ENCODE assay signal across 8 cellular contexts in the genomic region with DNA sequence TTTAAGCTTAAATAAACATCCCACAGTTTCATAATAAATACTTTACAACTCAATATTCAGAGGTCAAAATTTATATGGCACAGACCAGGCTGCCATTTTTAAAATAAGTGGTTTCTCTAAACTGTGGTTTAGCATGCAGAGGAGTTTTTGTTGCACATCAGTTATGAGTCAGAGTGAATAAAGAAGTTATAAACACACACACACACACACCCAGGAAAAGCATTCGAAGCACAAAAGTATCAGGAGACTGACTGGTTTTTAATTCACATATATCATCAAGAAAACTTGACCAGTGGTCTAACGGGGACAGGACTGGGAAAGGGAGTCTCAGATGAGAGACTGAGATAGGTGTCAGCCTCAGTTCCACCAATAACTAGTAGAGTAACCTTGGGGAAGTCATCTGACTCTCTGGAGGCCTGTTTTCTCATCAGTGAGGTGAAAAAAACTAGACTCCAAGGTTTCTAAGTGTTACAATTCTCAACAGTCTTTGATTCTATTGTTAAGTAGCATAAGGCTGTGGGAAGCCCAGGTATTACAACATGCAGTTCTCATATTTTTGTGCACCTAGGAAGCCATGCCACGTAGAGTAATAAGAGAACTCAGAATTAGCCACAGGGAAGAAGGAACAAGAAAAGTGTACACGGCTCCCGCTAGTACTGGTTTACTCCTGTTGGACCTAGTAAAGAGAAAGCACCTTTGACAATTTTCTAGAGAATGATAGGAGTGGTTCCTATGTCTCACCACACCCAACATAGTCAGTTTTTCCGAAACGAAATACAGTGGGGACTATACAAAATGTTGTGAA. TPM values are rescaled to one million over a fixed set of nuclear protein-coding genes. Genes with fewer than 3 reads are reported as not detected.
A peak's percentile ranks its signal among the peaks of the same experiment; 100 is the strongest.
DNase-seq lines count a peak whose midpoint lies in the region; ATAC-seq, FAIRE-seq and TF ChIP-seq lines count a peak whose summit lies in the region.

No MANE protein-coding gene starts in this region.

- TF ChIP-seq CTCF in GM10266 (IDR thresholded peaks at IDR 0.05; ENCODE audit: control insufficient read depth, insufficient read depth, low read depth, missing control alignments) (no peak), gastroesophageal sphincter (IDR thresholded peaks at IDR 0.05) (no peak), stomach (IDR thresholded peaks at IDR 0.05) (no peak)

- peaks cover 16% of the 10 kb centered on the region for H3K36me3 Mint-ChIP-seq in activated T-cell treated with anti-CD3 and anti-CD28 coated beads, Interleukin-2, amount 50 U/mL, for 4 hours (ENCODE audit: insufficient read depth)

- H3K27me3 Mint-ChIP-seq in activated T-cell treated with anti-CD3 and anti-CD28 coated beads, Interleukin-2, amount 50 U/mL, for 4 hours (ENCODE audit: low read depth), result no peaks in the 10 kb centered on the region

- 27 to 29% methylated on average over 5 to 7 of the region's 7 CpGs for WGBS in gastroesophageal sphincter (ENCODE audit: low coverage in 1 of 2), 2 donors
- WGBS in stomach, 5 donors, result 23 to 41% (median 33%) methylated on average over 7 of the region's 7 CpGs

- no peak overlapping the region for H2AFZ ChIP-seq in Karpas-422 (ENCODE audit: low read length)

- DNase-seq in GM10266 (ENCODE audit: extremely low spot score) (peak; percentile 68), Karpas-422 (no peak), stomach (no peak), frontal cortex (ENCODE audit: low spot score in 2 of 2) (no peak), NCI-H2171 (lab: John Stamatoyannopoulos, UW) (no peak)
- peak; percentile 13 for DNase-seq in activated T-cell treated with anti-CD3 and anti-CD28 coated beads, Interleukin-2, amount 50 U/mL, for 4 hours

- intact Hi-C loops in stomach (cut with DNase I; ENCODE audit: low total_unique reads), result no loop called here

- H3K4me1 ChIP-seq in Karpas-422 (ENCODE audit: low read length), result peaks cover 39% of the 10 kb centered on the region
- H3K4me1 ChIP-seq in gastroesophageal sphincter, result peaks cover 8 to 89% (median 33%) of the 10 kb centered on the region in 3 donors
- H3K4me1 ChIP-seq in stomach, result peaks cover 36 to 89% (median 62%) of the 10 kb centered on the region in 4 donors

- H3K36me3 ChIP-seq in Karpas-422 (ENCODE audit: insufficient read depth, low read length), result peaks cover 37% of the 10 kb centered on the region
- H3K36me3 ChIP-seq in gastroesophageal sphincter, result no peaks in the 10 kb centered on the region
- no peaks in the 10 kb centered on the region for H3K36me3 ChIP-seq in stomach

- H4K20me1 ChIP-seq in Karpas-422 (ENCODE audit: insufficient read depth, low read depth, low read length), result peaks cover 16% of the 10 kb centered on the region

- H3K9ac ChIP-seq in Karpas-422 (ENCODE audit: low read length), result no peak overlapping the region

- H3K9me3 Mint-ChIP-seq in activated T-cell treated with anti-CD3 and anti-CD28 coated beads, Interleukin-2, amount 50 U/mL, for 4 hours, result peaks cover 3% of the 10 kb centered on the region

- no peak for TF ChIP-seq EP300 in gastroesophageal sphincter (IDR thresholded peaks at IDR 0.05)
- no peak for TF ChIP-seq EP300 in stomach (IDR thresholded peaks at IDR 0.05)

- peak overlapping the region; percentile 30 for H3K4me2 ChIP-seq in Karpas-422 (ENCODE audit: low read depth, low read length, poor library complexity, severe bottlenecking)

- H3K4me1 Mint-ChIP-seq in activated T-cell treated with anti-CD3 and anti-CD28 coated beads, Interleukin-2, amount 50 U/mL, for 4 hours (ENCODE audit: low read depth), result peaks cover 77% of the 10 kb centered on the region

- ATAC-seq in activated T-cell treated with anti-CD3 and anti-CD28 coated beads, Interleukin-2, amount 50 U/mL, for 4 hours, result peak; percentile 56 to 59
- ATAC-seq in gastroesophageal sphincter (peak; percentile 33), HG03457 (IDR thresholded peaks at IDR 0.05; ENCODE audit: unreplicated experiment) (no peak)

- H3K4me3 Mint-ChIP-seq in activated T-cell treated with anti-CD3 and anti-CD28 coated beads, Interleukin-2, amount 50 U/mL, for 4 hours, result peak overlapping the region; percentile 92

- peaks cover 99% of the 10 kb centered on the region for H3K79me2 ChIP-seq in Karpas-422 (ENCODE audit: low read length)

- no peak for FAIRE-seq in frontal cortex (lab: Jason Lieb, UNC)

- no peaks in the 10 kb centered on the region for H3K9me2 ChIP-seq in Karpas-422 (replicated peaks; ENCODE audit: insufficient read depth, low read length)

- H3K27ac ChIP-seq in Karpas-422 (ENCODE audit: low read length) (peak overlapping the region; percentile 24), gastroesophageal sphincter (peak overlapping the region in 3 of 4 donors; percentile 38 to 76 (median 64)), stomach (peak overlapping the region in 4 of 5 donors; percentile 4 to 90 (median 71))

- H3K4me3 ChIP-seq in Karpas-422 (ENCODE audit: low read length) (no peak overlapping the region), gastroesophageal sphincter (no peak overlapping the region), stomach (no peak overlapping the region)

- H3K9me3 ChIP-seq in Karpas-422 (ENCODE audit: low read length), result peaks cover 5% of the 10 kb centered on the region
- H3K9me3 ChIP-seq in gastroesophageal sphincter, result no peaks in the 10 kb centered on the region
- no peaks in the 10 kb centered on the region for H3K9me3 ChIP-seq in stomach

- no peaks in the 10 kb centered on the region for H3K27me3 ChIP-seq in Karpas-422 (ENCODE audit: low read length)
- H3K27me3 ChIP-seq in gastroesophageal sphincter, result no peaks in the 10 kb centered on the region
- no peaks in the 10 kb centered on the region for H3K27me3 ChIP-seq in stomach

- TF ChIP-seq POLR2A in gastroesophageal sphincter (IDR thresholded peaks at IDR 0.05) (no peak), stomach (IDR thresholded peaks at IDR 0.05) (no peak)

RNA-seq across cellular contexts. Expression of a gene that starts 5.2 kb away (rescaled TPM):
- 16.1 and 27.4 TPM in 2 replicates for total RNA-seq in Karpas-422 (2014; rRNA removed; shearing (Covaris generic); ENCODE audit: low replicate concordance)
- 10 to 100 TPM; 74.2 to 76.4 (median 74.4) TPM for total RNA-seq in activated T-cell treated with anti-CD3 and anti-CD28 coated beads, Interleukin-2, amount 50 U/mL, for 4 hours
- 10 to 100 TPM; 37.5 to 48.6 (median 41.9) TPM for total RNA-seq in gastroesophageal sphincter
- total RNA-seq in stomach, result 10 to 100 TPM; 14.6 to 46.4 (median 31.0) TPM
- 10 to 100 TPM in 1 of 3 donors, 1 to 10 TPM in 2; 8.2 to 10.7 (median 8.3) TPM for polyA plus RNA-seq in stomach
- total RNA-seq in frontal cortex, result 8.2 TPM

RNA-seq across cellular contexts. Expression of a gene that starts 36.0 kb away (rescaled TPM):
- total RNA-seq in Karpas-422 (2014; rRNA removed; shearing (Covaris generic); ENCODE audit: low replicate concordance), result 31.0 and 31.3 TPM in 2 replicates
- total RNA-seq in activated T-cell treated with anti-CD3 and anti-CD28 coated beads, Interleukin-2, amount 50 U/mL, for 4 hours, result 1 to 10 TPM; 3.5 to 4.4 (median 3.6) TPM
- total RNA-seq in gastroesophageal sphincter (10 to 100 TPM; 19.4 to 32.5 (median 30.5) TPM), stomach (10 to 100 TPM in 4 of 5 donors, 1 to 10 TPM in 1; 5.3 to 60.0 (median 17.1) TPM), frontal cortex (35.9 TPM)
- 10 to 100 TPM in 2 of 3 donors, 1 to 10 TPM in 1; 8.2 to 19.7 (median 10.1) TPM for polyA plus RNA-seq in stomach

Comparison
In these comparisons a context has a peak if more than half of its experiments do, and no peak if none do; other contexts are left out.
1. DNase-seq: peak in GM10266 (single experiment) and activated T-cell treated with anti-CD3 and anti-CD28 coated beads, Interleukin-2, amount 50 U/mL, for 4 hours (single experiment); none in Karpas-422 (single experiment), stomach (single experiment), frontal cortex (0 of 2) and NCI-H2171 (single experiment).
2. Peak in every context shown above with its lines, with median percentiles within 50 percentile points of each other: H3K27ac ChIP-seq.